1 cellular context compared by ENCODE assay signal in the genomic region with DNA sequence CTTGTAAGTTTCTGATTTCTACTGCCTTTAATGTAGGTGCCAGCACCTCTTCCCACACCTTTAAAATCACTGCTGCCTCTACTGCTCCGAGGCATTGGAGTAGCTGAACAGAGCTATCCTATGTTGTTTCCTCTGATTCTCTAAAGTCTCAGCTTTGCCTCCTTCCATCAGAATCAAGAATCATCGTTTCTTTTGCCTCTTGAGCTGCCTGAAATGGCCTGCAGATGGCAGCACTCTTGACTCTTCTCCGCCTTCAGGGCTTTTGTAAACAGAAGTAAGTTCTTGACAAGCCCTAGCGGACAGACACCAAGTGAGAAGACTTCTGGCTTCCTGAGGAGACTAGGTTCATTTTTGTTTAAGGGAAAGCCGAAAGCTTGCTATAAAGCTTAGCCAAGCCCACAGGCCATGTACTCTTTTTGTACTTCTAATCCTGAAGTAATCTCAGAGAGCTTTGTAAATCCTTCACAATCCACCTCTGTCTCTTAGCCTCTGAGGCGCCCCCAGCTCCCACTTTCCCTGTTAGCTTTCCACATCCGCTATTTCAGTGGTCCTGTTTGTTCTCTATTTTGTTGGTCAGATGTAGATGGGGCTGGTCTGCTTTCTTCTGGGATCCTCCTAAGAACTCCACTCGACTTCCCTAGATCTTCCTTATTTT.
TF ChIP-seq lines count a peak whose summit lies in the region.

No MANE protein-coding gene starts in this region.

TF ChIP-seq in HepG2, 621 proteins besides CTCF, POLR2A, EP300 and RAD21 (continued from another document and continues in another):
- TF ChIP-seq NFYC (CRISPR knock-in tag; IDR thresholded peaks at IDR 0.05) (no peak), POGZ (CRISPR knock-in tag; IDR thresholded peaks at IDR 0.05) (peak; percentile 71), ADNP (CRISPR knock-in tag; IDR thresholded peaks at IDR 0.05) (no peak), FIP1L1 (IDR thresholded peaks at IDR 0.05; ENCODE audit: borderline replicate concordance, insufficient read depth, low read depth, low read length) (no peak), ZNF770 (CRISPR knock-in tag; IDR thresholded peaks at IDR 0.05) (no peak), MIXL1 (CRISPR knock-in tag; IDR thresholded peaks at IDR 0.05) (no peak), ZNF333 (CRISPR knock-in tag; IDR thresholded peaks at IDR 0.05; ENCODE audit: borderline replicate concordance) (no peak), EEA1 (CRISPR knock-in tag; IDR thresholded peaks at IDR 0.05; ENCODE audit: borderline replicate concordance) (no peak), ZNF841 (CRISPR knock-in tag; IDR thresholded peaks at IDR 0.05; ENCODE audit: borderline replicate concordance) (no peak), NFE2L1 (CRISPR knock-in tag; IDR thresholded peaks at IDR 0.05; ENCODE audit: borderline replicate concordance) (no peak), EHMT2 (IDR thresholded peaks at IDR 0.05; ENCODE audit: borderline replicate concordance, low read depth, low read length) (no peak), ZFP37 (CRISPR knock-in tag; IDR thresholded peaks at IDR 0.05; ENCODE audit: borderline replicate concordance) (no peak), MTF1 (CRISPR knock-in tag; IDR thresholded peaks at IDR 0.05) (no peak), SMAD9 (CRISPR knock-in tag; IDR thresholded peaks at IDR 0.05) (no peak), CEBPB (IDR thresholded peaks at IDR 0.05; ENCODE audit: borderline replicate concordance, low read depth, low read length) (no peak), HMGA1 (CRISPR knock-in tag; conservative IDR thresholded peaks at IDR 0.05) (no peak), ZNF780A (CRISPR knock-in tag; IDR thresholded peaks at IDR 0.05) (no peak), ZNF484 (CRISPR knock-in tag; IDR thresholded peaks at IDR 0.05; ENCODE audit: borderline replicate concordance, low read depth) (no peak), ZNF570 (CRISPR knock-in tag; IDR thresholded peaks at IDR 0.05; ENCODE audit: borderline replicate concordance) (no peak), NR2F1 (CRISPR knock-in tag; IDR thresholded peaks at IDR 0.05) (no peak), DRAP1 (CRISPR knock-in tag; IDR thresholded peaks at IDR 0.05) (no peak), SIN3B (IDR thresholded peaks at IDR 0.05; ENCODE audit: low read length) (no peak), HOXD1 (CRISPR knock-in tag; IDR thresholded peaks at IDR 0.05) (no peak), ZNF18 (CRISPR knock-in tag; IDR thresholded peaks at IDR 0.05; ENCODE audit: insufficient replicate concordance) (no peak), ZNF343 (CRISPR knock-in tag; IDR thresholded peaks at IDR 0.05) (no peak), MLLT10 (CRISPR knock-in tag; IDR thresholded peaks at IDR 0.05) (no peak), HNF4G (IDR thresholded peaks at IDR 0.05; ENCODE audit: borderline replicate concordance, low read depth, low read length) (no peak), HNF4G (CRISPR knock-in tag; IDR thresholded peaks at IDR 0.05; ENCODE audit: borderline replicate concordance, low read depth) (no peak), ZNF512B (CRISPR knock-in tag; IDR thresholded peaks at IDR 0.05; ENCODE audit: borderline replicate concordance) (no peak), ZFP90 (CRISPR knock-in tag; IDR thresholded peaks at IDR 0.05; ENCODE audit: borderline replicate concordance) (no peak), SOX6 (IDR thresholded peaks at IDR 0.05) (no peak), SOX6 (CRISPR knock-in tag; IDR thresholded peaks at IDR 0.05) (no peak), YEATS4 (CRISPR knock-in tag; IDR thresholded peaks at IDR 0.05; ENCODE audit: borderline replicate concordance) (0 out of 2 replicates have a peak, but pooled peaks have one; percentile 29), FOXK2 (IDR thresholded peaks at IDR 0.05) (no peak), KMT2A (CRISPR knock-in tag; IDR thresholded peaks at IDR 0.05) (no peak), HOXA5 (CRISPR knock-in tag; IDR thresholded peaks at IDR 0.05) (peak; percentile 22; the same call in 1 of the 2 replicates), MIER2 (CRISPR knock-in tag; IDR thresholded peaks at IDR 0.05) (no peak), FOXJ3 (CRISPR knock-in tag; IDR thresholded peaks at IDR 0.05; ENCODE audit: borderline replicate concordance) (no peak; the same call in 1 of the 2 replicates), TCF7L2 (IDR thresholded peaks at IDR 0.05; ENCODE audit: low read depth, low read length) (no peak), TSC22D2 (CRISPR knock-in tag; IDR thresholded peaks at IDR 0.05; ENCODE audit: borderline replicate concordance) (no peak), IKZF5 (CRISPR knock-in tag; IDR thresholded peaks at IDR 0.05) (no peak), ZNF713 (CRISPR knock-in tag; IDR thresholded peaks at IDR 0.05) (no peak), ZNF740 (CRISPR knock-in tag; IDR thresholded peaks at IDR 0.05) (no peak), ELF3 (CRISPR knock-in tag; IDR thresholded peaks at IDR 0.05) (no peak), ZSCAN25 (CRISPR knock-in tag; IDR thresholded peaks at IDR 0.05) (no peak), ZNF766 (CRISPR knock-in tag; IDR thresholded peaks at IDR 0.05; ENCODE audit: borderline replicate concordance) (no peak), SMAD1 (CRISPR knock-in tag; IDR thresholded peaks at IDR 0.05; ENCODE audit: borderline replicate concordance, low read depth) (no peak)
- TF ChIP-seq, protein P1, sequence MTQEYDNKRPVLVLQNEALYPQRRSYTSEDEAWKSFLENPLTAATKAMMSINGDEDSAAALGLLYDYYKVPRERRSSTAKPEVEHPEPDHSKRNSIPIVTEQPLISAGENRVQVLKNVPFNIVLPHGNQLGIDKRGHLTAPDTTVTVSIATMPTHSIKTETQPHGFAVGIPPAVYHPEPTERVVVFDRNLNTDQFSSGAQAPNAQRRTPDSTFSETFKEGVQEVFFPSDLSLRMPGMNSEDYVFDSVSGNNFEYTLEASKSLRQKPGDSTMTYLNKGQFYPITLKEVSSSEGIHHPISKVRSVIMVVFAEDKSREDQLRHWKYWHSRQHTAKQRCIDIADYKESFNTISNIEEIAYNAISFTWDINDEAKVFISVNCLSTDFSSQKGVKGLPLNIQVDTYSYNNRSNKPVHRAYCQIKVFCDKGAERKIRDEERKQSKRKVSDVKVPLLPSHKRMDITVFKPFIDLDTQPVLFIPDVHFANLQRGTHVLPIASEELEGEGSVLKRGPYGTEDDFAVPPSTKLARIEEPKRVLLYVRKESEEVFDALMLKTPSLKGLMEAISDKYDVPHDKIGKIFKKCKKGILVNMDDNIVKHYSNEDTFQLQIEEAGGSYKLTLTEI (CRISPR knock-in tag; conservative IDR thresholded peaks at IDR 0.05) = no peak
- TF ChIP-seq, protein P2, sequence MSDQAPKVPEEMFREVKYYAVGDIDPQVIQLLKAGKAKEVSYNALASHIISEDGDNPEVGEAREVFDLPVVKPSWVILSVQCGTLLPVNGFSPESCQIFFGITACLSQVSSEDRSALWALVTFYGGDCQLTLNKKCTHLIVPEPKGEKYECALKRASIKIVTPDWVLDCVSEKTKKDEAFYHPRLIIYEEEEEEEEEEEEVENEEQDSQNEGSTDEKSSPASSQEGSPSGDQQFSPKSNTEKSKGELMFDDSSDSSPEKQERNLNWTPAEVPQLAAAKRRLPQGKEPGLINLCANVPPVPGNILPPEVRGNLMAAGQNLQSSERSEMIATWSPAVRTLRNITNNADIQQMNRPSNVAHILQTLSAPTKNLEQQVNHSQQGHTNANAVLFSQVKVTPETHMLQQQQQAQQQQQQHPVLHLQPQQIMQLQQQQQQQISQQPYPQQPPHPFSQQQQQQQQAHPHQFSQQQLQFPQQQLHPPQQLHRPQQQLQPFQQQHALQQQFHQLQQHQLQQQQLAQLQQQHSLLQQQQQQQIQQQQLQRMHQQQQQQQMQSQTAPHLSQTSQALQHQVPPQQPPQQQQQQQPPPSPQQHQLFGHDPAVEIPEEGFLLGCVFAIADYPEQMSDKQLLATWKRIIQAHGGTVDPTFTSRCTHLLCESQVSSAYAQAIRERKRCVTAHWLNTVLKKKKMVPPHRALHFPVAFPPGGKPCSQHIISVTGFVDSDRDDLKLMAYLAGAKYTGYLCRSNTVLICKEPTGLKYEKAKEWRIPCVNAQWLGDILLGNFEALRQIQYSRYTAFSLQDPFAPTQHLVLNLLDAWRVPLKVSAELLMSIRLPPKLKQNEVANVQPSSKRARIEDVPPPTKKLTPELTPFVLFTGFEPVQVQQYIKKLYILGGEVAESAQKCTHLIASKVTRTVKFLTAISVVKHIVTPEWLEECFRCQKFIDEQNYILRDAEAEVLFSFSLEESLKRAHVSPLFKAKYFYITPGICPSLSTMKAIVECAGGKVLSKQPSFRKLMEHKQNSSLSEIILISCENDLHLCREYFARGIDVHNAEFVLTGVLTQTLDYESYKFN (CRISPR knock-in tag; conservative IDR thresholded peaks at IDR 0.05) = 0 out of 2 replicates have a peak, but pooled peaks have one; percentile 11
- TF ChIP-seq, protein P3, sequence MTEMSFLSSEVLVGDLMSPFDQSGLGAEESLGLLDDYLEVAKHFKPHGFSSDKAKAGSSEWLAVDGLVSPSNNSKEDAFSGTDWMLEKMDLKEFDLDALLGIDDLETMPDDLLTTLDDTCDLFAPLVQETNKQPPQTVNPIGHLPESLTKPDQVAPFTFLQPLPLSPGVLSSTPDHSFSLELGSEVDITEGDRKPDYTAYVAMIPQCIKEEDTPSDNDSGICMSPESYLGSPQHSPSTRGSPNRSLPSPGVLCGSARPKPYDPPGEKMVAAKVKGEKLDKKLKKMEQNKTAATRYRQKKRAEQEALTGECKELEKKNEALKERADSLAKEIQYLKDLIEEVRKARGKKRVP (CRISPR knock-in tag; IDR thresholded peaks at IDR 0.05) = no peak
- TF ChIP-seq, protein P4, sequence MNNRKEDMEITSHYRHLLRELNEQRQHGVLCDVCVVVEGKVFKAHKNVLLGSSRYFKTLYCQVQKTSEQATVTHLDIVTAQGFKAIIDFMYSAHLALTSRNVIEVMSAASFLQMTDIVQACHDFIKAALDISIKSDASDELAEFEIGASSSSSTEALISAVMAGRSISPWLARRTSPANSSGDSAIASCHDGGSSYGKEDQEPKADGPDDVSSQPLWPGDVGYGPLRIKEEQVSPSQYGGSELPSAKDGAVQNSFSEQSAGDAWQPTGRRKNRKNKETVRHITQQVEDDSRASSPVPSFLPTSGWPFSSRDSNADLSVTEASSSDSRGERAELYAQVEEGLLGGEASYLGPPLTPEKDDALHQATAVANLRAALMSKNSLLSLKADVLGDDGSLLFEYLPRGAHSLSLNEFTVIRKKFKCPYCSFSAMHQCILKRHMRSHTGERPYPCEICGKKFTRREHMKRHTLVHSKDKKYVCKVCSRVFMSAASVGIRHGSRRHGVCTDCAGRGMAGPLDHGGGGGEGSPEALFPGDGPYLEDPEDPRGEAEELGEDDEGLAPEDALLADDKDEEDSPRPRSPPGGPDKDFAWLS (CRISPR knock-in tag; IDR thresholded peaks at IDR 0.05; ENCODE audit: borderline replicate concordance) = no peak
